Comparison of ENCODE assay signal across 1 cellular context in the genomic region with DNA sequence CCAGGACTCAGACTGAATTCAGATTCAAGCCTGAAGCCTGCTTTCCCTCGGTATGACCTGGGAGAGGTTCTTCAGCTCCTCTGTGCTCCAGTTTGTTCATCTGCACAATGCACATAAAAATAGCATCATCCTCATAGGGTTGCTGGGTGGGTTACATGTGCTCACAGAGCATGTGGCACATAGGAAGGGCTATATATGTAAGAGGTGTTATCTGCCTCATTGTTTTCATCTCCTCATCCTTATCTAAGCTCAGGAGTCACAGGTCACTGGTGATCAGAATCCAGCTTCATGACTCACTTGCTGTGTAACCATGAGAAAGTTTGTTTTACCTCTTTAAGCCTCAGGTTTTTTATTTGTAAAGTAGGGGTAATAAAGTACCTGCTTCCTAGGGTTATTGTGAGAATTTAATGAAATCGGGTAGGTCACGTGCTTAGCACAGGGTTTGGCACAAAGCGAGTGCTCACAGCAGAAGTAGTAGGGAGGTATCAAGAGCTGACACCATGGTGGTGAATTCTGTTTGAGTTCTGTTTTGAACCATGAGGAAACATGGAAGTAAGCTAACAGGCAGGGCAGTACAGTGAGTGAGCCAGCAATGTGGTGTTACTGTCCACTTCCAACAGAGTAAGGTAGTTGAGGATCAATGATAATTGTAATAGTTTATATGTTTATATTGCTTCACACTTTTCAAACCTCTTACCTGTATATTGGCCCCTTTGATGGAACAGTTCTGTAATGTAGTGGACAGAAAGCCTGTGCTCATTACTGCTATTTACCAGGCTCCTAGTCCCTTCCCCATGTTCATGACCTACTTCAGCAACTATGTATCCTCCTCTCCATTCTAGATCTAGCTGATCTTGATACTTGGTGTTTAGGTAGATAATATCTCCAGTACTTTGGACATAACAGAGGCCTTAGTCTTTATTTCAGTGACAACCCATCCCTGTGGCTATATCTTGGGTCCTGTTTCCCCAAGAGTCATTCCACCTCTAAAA.
TF ChIP-seq lines count a peak whose summit lies in the region.

No MANE protein-coding gene starts in this region.

TF ChIP-seq in GM23338, 12 proteins besides CTCF, POLR2A, EP300 and RAD21 (continued from another document):
- TF ChIP-seq, protein P1, sequence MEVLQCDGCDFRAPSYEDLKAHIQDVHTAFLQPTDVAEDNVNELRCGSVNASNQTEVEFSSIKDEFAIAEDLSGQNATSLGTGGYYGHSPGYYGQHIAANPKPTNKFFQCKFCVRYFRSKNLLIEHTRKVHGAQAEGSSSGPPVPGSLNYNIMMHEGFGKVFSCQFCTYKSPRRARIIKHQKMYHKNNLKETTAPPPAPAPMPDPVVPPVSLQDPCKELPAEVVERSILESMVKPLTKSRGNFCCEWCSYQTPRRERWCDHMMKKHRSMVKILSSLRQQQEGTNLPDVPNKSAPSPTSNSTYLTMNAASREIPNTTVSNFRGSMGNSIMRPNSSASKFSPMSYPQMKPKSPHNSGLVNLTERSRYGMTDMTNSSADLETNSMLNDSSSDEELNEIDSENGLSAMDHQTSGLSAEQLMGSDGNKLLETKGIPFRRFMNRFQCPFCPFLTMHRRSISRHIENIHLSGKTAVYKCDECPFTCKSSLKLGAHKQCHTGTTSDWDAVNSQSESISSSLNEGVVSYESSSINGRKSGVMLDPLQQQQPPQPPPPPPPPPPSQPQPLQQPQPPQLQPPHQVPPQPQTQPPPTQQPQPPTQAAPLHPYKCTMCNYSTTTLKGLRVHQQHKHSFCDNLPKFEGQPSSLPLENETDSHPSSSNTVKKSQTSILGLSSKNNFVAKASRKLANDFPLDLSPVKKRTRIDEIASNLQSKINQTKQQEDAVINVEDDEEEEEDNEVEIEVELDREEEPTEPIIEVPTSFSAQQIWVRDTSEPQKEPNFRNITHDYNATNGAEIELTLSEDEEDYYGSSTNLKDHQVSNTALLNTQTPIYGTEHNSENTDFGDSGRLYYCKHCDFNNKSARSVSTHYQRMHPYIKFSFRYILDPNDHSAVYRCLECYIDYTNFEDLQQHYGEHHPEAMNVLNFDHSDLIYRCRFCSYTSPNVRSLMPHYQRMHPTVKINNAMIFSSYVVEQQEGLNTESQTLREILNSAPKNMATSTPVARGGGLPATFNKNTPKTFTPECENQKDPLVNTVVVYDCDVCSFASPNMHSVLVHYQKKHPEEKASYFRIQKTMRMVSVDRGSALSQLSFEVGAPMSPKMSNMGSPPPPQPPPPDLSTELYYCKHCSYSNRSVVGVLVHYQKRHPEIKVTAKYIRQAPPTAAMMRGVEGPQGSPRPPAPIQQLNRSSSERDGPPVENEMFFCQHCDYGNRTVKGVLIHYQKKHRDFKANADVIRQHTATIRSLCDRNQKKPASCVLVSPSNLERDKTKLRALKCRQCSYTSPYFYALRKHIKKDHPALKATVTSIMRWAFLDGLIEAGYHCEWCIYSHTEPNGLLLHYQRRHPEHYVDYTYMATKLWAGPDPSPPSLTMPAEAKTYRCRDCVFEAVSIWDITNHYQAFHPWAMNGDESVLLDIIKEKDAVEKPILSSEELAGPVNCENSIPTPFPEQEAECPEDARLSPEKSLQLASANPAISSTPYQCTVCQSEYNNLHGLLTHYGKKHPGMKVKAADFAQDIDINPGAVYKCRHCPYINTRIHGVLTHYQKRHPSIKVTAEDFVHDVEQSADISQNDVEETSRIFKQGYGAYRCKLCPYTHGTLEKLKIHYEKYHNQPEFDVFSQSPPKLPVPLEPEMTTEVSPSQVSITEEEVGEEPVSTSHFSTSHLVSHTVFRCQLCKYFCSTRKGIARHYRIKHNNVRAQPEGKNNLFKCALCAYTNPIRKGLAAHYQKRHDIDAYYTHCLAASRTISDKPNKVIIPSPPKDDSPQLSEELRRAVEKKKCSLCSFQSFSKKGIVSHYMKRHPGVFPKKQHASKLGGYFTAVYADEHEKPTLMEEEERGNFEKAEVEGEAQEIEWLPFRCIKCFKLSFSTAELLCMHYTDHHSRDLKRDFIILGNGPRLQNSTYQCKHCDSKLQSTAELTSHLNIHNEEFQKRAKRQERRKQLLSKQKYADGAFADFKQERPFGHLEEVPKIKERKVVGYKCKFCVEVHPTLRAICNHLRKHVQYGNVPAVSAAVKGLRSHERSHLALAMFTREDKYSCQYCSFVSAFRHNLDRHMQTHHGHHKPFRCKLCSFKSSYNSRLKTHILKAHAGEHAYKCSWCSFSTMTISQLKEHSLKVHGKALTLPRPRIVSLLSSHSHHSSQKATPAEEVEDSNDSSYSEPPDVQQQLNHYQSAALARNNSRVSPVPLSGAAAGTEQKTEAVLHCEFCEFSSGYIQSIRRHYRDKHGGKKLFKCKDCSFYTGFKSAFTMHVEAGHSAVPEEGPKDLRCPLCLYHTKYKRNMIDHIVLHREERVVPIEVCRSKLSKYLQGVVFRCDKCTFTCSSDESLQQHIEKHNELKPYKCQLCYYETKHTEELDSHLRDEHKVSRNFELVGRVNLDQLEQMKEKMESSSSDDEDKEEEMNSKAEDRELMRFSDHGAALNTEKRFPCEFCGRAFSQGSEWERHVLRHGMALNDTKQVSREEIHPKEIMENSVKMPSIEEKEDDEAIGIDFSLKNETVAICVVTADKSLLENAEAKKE (CRISPR knock-in tag; IDR thresholded peaks at IDR 0.05), result no peak
- TF ChIP-seq EZH2phosphoT487 (IDR thresholded peaks at IDR 0.05; ENCODE audit: unreplicated experiment) (no peak), POLR2AphosphoS5 (IDR thresholded peaks at IDR 0.05; ENCODE audit: low read depth) (no peak), CREB1 (CRISPR knock-in tag; IDR thresholded peaks at IDR 0.05; ENCODE audit: low read depth) (no peak), STAT1 (IDR thresholded peaks at IDR 0.05; ENCODE audit: unreplicated experiment) (no peak)
- TF ChIP-seq, protein P2, sequence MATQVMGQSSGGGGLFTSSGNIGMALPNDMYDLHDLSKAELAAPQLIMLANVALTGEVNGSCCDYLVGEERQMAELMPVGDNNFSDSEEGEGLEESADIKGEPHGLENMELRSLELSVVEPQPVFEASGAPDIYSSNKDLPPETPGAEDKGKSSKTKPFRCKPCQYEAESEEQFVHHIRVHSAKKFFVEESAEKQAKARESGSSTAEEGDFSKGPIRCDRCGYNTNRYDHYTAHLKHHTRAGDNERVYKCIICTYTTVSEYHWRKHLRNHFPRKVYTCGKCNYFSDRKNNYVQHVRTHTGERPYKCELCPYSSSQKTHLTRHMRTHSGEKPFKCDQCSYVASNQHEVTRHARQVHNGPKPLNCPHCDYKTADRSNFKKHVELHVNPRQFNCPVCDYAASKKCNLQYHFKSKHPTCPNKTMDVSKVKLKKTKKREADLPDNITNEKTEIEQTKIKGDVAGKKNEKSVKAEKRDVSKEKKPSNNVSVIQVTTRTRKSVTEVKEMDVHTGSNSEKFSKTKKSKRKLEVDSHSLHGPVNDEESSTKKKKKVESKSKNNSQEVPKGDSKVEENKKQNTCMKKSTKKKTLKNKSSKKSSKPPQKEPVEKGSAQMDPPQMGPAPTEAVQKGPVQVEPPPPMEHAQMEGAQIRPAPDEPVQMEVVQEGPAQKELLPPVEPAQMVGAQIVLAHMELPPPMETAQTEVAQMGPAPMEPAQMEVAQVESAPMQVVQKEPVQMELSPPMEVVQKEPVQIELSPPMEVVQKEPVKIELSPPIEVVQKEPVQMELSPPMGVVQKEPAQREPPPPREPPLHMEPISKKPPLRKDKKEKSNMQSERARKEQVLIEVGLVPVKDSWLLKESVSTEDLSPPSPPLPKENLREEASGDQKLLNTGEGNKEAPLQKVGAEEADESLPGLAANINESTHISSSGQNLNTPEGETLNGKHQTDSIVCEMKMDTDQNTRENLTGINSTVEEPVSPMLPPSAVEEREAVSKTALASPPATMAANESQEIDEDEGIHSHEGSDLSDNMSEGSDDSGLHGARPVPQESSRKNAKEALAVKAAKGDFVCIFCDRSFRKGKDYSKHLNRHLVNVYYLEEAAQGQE (IDR thresholded peaks at IDR 0.05; ENCODE audit: unreplicated experiment), result no peak
- TF ChIP-seq, protein P3, sequence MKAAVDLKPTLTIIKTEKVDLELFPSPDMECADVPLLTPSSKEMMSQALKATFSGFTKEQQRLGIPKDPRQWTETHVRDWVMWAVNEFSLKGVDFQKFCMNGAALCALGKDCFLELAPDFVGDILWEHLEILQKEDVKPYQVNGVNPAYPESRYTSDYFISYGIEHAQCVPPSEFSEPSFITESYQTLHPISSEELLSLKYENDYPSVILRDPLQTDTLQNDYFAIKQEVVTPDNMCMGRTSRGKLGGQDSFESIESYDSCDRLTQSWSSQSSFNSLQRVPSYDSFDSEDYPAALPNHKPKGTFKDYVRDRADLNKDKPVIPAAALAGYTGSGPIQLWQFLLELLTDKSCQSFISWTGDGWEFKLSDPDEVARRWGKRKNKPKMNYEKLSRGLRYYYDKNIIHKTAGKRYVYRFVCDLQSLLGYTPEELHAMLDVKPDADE (IDR thresholded peaks at IDR 0.05), result no peak
